In the genomic region with DNA sequence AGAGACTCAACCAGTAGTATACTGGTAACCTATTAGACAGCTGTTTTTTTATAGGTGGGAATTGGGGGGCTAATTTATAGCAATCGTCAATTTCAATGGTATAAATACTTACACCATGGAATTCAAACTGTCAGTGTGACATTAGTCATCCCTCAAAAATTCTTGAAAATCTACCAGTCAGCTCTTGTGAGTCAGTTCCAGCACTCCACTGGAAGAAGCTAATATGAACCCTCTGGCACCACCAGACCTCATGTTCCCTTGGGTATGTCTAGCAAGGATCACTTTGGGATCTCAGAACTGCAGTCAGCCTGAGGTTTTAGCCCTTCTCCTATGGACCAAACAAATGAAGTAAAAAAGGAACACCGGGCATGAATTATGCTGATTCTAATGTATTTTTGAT, we compare ENCODE assay signal across 18 cellular contexts. TPM values are rescaled to one million over a fixed set of nuclear protein-coding genes. Genes with fewer than 3 reads are reported as not detected.
A peak's percentile ranks its signal among the peaks of the same experiment; 100 is the strongest.
DNase-seq lines count a peak whose midpoint lies in the region; ATAC-seq and TF ChIP-seq lines count a peak whose summit lies in the region.
"Had no signal": no experiment of that assay in that cellular context is flagged by ENCODE, and none has a peak within 500 bp of the region (broad histone marks: within the 10 kb centered on the region; RNA-seq: fewer than 3 reads in every experiment).

No MANE protein-coding gene starts in this region.

- POLR2A ChIA-PET in MCF 10A (lab: Yijun Ruan, JAX) = interaction anchor here (0.6 to 3.5 kb wide), 4 partner anchors 12 to 1329 kb away, joined by 3 to 19 read pairs (median 5); a partner anchor contains a TSS

- H3K9ac ChIP-seq in adipocyte (ENCODE audit: low read length) = peak overlapping the region; percentile 50

- H3K4me3 Mint-ChIP-seq in MCF 10A (ENCODE audit: unreplicated experiment) = no peak overlapping the region
- H3K4me3 Mint-ChIP-seq: activated CD4-positive, alpha-beta T cell treated with anti-CD3 and anti-CD28 coated beads for 36 hours; central memory CD8-positive, alpha-beta T cell; H9; naive B cell had no signal

- no peak for TF ChIP-seq CTCF in MCF 10A (IDR thresholded peaks at IDR 0.05; ENCODE audit: unreplicated experiment)
- TF ChIP-seq CTCF in breast epithelium (IDR thresholded peaks at IDR 0.05) = no peak
- no peak for TF ChIP-seq CTCF in foreskin keratinocyte (conservative IDR thresholded peaks at IDR 0.05)

- CTCF ChIA-PET in MCF 10A (lab: Yijun Ruan, JAX) = no interaction called here

- no peaks in the 10 kb centered on the region for H3K4me1 ChIP-seq in breast epithelium
- peaks cover 25% of the 10 kb centered on the region for H3K4me1 ChIP-seq in adipocyte (ENCODE audit: control insufficient read depth, insufficient read depth, low read length)
- peaks cover 30% of the 10 kb centered on the region for H3K4me1 ChIP-seq in foreskin keratinocyte
- H3K4me1 ChIP-seq: suprapubic skin had no signal

- H3K27me3 ChIP-seq in breast epithelium = no peaks in the 10 kb centered on the region
- no peaks in the 10 kb centered on the region for H3K27me3 ChIP-seq in adipocyte (replicated peaks; ENCODE audit: control insufficient read depth, insufficient read depth, low read length)
- no peaks in the 10 kb centered on the region for H3K27me3 ChIP-seq in foreskin keratinocyte
- H3K27me3 ChIP-seq: suprapubic skin had no signal

- no peaks in the 10 kb centered on the region for H3K9me3 ChIP-seq in breast epithelium
- no peaks in the 10 kb centered on the region for H3K9me3 ChIP-seq in adipocyte (ENCODE audit: control insufficient read depth, low read length)
- H3K9me3 ChIP-seq: suprapubic skin had no signal

- H3K27ac ChIP-seq in breast epithelium (no peak overlapping the region), foreskin keratinocyte (peak overlapping the region; percentile 55)
- H3K27ac ChIP-seq: 22Rv1, suprapubic skin had no signal

- no peak overlapping the region for H3K4me3 ChIP-seq in breast epithelium
- peak overlapping the region; percentile 35 for H3K4me3 ChIP-seq in adipocyte (ENCODE audit: low read length)
- H3K4me3 ChIP-seq: suprapubic skin had no signal

- H3K4me1 Mint-ChIP-seq in MCF 10A (ENCODE audit: insufficient read depth, unreplicated experiment) = peaks cover 30% of the 10 kb centered on the region
- H3K4me1 Mint-ChIP-seq: central memory CD8-positive, alpha-beta T cell; naive B cell had no signal

- no peaks in the 10 kb centered on the region for H3K9me3 Mint-ChIP-seq in MCF 10A (ENCODE audit: unreplicated experiment)
- H3K9me3 Mint-ChIP-seq: central memory CD8-positive, alpha-beta T cell had no signal

- ATAC-seq in foreskin keratinocyte = peak; percentile 60
- ATAC-seq: activated CD4-positive, alpha-beta T cell treated with anti-CD3 and anti-CD28 coated beads for 36 hours; sciatic nerve had no signal

- intact Hi-C loops in MCF 10A (cut with micrococcal nuclease) = no loop called here
- intact Hi-C loops in breast epithelium (cut with DNase I; ENCODE audit: low total_unique reads) = no loop called here

- peak; percentile 55 for DNase-seq in MCF 10A (ENCODE audit: unreplicated experiment)
- no peak for DNase-seq in breast epithelium (ENCODE audit: low spot score in 2 of 2)
- DNase-seq in adipocyte (ENCODE audit: low read depth) = peak; percentile 77
- DNase-seq in foreskin keratinocyte = peak in 1 of 2 donors; percentile 76
- DNase-seq in NCI-H2171 (lab: John Stamatoyannopoulos, UW) = no peak
- DNase-seq in activated T-cell treated with anti-CD3 and anti-CD28 coated beads for 4 hours = no peak
- DNase-seq in NCI-H1092 treated with DMSO at 0.1 percent for 48 hours (lab: John Stamatoyannopoulos, UW) = no peak
- DNase-seq in SIG-M5 (lab: John Stamatoyannopoulos, UW) = no peak
- DNase-seq: activated CD4-positive, alpha-beta T cell treated with anti-CD3 and anti-CD28 coated beads for 36 hours; activated effector memory CD4-positive, alpha-beta T cell treated with Interleukin-2 at 50 U/mL for 16 hours; H9; kidney; naive B cell; NCI-H187 had no signal

- no peak overlapping the region for H3K27ac Mint-ChIP-seq in MCF 10A (ENCODE audit: low read depth, unreplicated experiment)
- H3K27ac Mint-ChIP-seq: activated CD4-positive, alpha-beta T cell treated with anti-CD3 and anti-CD28 coated beads for 36 hours; H9; naive B cell had no signal

- H3K27me3 Mint-ChIP-seq in MCF 10A (ENCODE audit: insufficient read depth, unreplicated experiment) = no peaks in the 10 kb centered on the region

- TF ChIP-seq POLR2A in breast epithelium (IDR thresholded peaks at IDR 0.05) = no peak

- BruUV-seq in MCF 10A (replicated peaks; lab: Mats Ljungman, UMichigan) = no TSS peak

- H3K36me3 Mint-ChIP-seq in MCF 10A (ENCODE audit: insufficient read depth, unreplicated experiment) = no peaks in the 10 kb centered on the region
- H3K36me3 Mint-ChIP-seq: naive B cell had no signal

- H3K36me3 ChIP-seq in breast epithelium (no peaks in the 10 kb centered on the region), adipocyte (ENCODE audit: control insufficient read depth, insufficient read depth, low read length, severe bottlenecking) (no peaks in the 10 kb centered on the region)
- H3K36me3 ChIP-seq: suprapubic skin had no signal

RNA-seq across cellular contexts. Expression of a gene that starts 11.8 kb away (rescaled TPM):
- 32.6 and 37.0 TPM in 2 replicates for total RNA-seq in MCF 10A (2022)
- 100 to 1,000 TPM in 1 of 3 donors, 10 to 100 TPM in 2; 68.5 to 144 (median 71.7) TPM for total RNA-seq in breast epithelium
- total RNA-seq in foreskin keratinocyte = 45.8 and 46.1 TPM in 2 replicates
- polyA plus RNA-seq in foreskin keratinocyte = 28.6 and 29.0 TPM in 2 replicates

Comparison
In these comparisons a context has a peak if more than half of its experiments do, and no peak if none do; other contexts are left out.
1. DNase-seq: peak in MCF 10A (single experiment) and adipocyte (single experiment); none in breast epithelium (0 of 2), NCI-H2171 (single experiment), activated T-cell treated with anti-CD3 and anti-CD28 coated beads for 4 hours (single experiment), NCI-H1092 treated with DMSO at 0.1 percent for 48 hours (single experiment) and SIG-M5 (single experiment).